Comparison of ENCODE assay signal across 17 cellular contexts in the genomic region with DNA sequence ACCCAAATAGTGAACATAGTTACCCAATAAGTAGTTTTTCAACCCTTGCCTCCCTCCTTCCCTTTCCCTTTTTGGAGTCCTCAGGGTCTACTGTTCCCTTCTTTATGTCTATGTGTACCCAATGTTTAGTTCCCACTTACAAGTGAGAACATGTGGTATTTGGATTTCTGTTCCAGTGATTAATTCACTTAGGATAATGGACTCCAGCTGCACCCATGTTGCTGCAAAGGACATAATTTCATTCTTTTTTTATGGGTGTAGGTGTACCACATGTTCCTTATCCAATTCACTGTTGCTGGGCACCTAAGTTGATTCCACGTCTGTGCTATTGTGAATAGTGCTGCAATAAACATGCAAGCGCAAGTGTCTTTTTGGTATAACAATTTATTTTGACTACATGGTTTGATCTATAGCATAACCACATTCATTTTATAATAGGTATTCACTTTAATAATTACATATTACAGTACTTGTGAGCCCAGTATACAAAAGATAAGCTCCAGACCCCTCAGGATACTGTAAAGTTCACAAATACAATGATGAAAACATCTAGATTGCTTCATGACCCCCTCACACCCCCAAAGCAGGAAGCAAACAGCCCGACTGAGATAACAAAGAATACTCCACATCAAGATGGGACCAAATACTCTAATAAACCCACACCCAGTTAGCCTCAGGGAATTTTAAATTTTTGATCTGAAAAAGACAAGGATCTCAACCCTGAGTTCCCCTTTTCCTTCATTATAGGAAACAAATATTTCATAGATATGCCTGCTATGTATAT. TPM values are rescaled to one million over a fixed set of nuclear protein-coding genes. Genes with fewer than 3 reads are reported as not detected.
DNase-seq lines count a peak whose midpoint lies in the region; ATAC-seq and TF ChIP-seq lines count a peak whose summit lies in the region.
"Had no signal": no experiment of that assay in that cellular context is flagged by ENCODE, and none has a peak within 500 bp of the region (broad histone marks: within the 10 kb centered on the region; RNA-seq: fewer than 3 reads in every experiment).

No MANE protein-coding gene starts in this region.

- no peaks in the 10 kb centered on the region for H3K27me3 ChIP-seq in sigmoid colon
- H3K27me3 ChIP-seq: Peyer's patch, uterus had no signal

- no peak for TF ChIP-seq POLR2A in sigmoid colon (IDR thresholded peaks at IDR 0.05)

- CTCF ChIA-PET in activated CD8-positive, alpha-beta T cell treated with anti-CD3 and anti-CD28 coated beads for 36 hours (lab: Charles Lee), result interaction anchor here (1.0 to 1.8 kb wide), 2 partner anchors 34 to 36 kb away, joined by 3 to 4 read pairs; no protein-coding TSS in a partner anchor
- CTCF ChIA-PET in activated CD8-positive, alpha-beta T cell treated with anti-CD3 and anti-CD28 coated beads, Interleukin-2, amount 10 ng/mL, durations not matched to agents 7 days and 5 days (lab: Charles Lee), result no interaction called here
- CTCF ChIA-PET in WTC11 (lab: Charles Lee), result no interaction called here

- no peak for ATAC-seq in activated CD8-positive, alpha-beta T cell treated with anti-CD3 and anti-CD28 coated beads for 36 hours
- ATAC-seq in activated CD8-positive, alpha-beta T cell treated with anti-CD3 and anti-CD28 coated beads, Interleukin-2, amount 10 ng/mL, durations not matched to agents 7 days and 5 days, result no peak
- ATAC-seq in WTC11, result no peak
- ATAC-seq: stimulated activated naive B cell treated with anti-CD40 and anti-IgM and Interleukin-4, amounts not matched to agents 10 μg/mL and 1 μg/mL and 100 μg/mL, for 72 hours had no signal

- H3K9me3 Mint-ChIP-seq in activated CD8-positive, alpha-beta T cell treated with anti-CD3 and anti-CD28 coated beads for 36 hours, result no peaks in the 10 kb centered on the region
- no peaks in the 10 kb centered on the region for H3K9me3 Mint-ChIP-seq in activated CD8-positive, alpha-beta T cell treated with anti-CD3 and anti-CD28 coated beads, Interleukin-2, amount 10 ng/mL, durations not matched to agents 7 days and 5 days (ENCODE audit: insufficient read depth)
- H3K9me3 Mint-ChIP-seq in WTC11 (no peaks in the 10 kb centered on the region), nephron progenitor cell (no peaks in the 10 kb centered on the region)
- H3K9me3 Mint-ChIP-seq: activated naive CD4-positive, alpha-beta T cell treated with anti-CD3 and anti-CD28 coated beads, Interleukin-2, amount 10 ng/mL, durations not matched to agents 7 days and 5 days; effector memory CD8-positive, alpha-beta T cell; stimulated activated naive B cell treated with anti-CD40 and anti-IgM and Interleukin-4, amounts not matched to agents 10 μg/mL and 1 μg/mL and 100 μg/mL, for 72 hours had no signal

- H3K27ac Mint-ChIP-seq in activated CD8-positive, alpha-beta T cell treated with anti-CD3 and anti-CD28 coated beads for 36 hours, result peak overlapping the region; percentile 56
- H3K27ac Mint-ChIP-seq in activated CD8-positive, alpha-beta T cell treated with anti-CD3 and anti-CD28 coated beads, Interleukin-2, amount 10 ng/mL, durations not matched to agents 7 days and 5 days, result no peak overlapping the region
- H3K27ac Mint-ChIP-seq in WTC11 (peak overlapping the region; percentile 78; the same call in 1 of the 2 replicates), nephron progenitor cell (peak overlapping the region; percentile 84)

- no peak overlapping the region for H3K4me3 Mint-ChIP-seq in activated CD8-positive, alpha-beta T cell treated with anti-CD3 and anti-CD28 coated beads for 36 hours
- no peak overlapping the region for H3K4me3 Mint-ChIP-seq in activated CD8-positive, alpha-beta T cell treated with anti-CD3 and anti-CD28 coated beads, Interleukin-2, amount 10 ng/mL, durations not matched to agents 7 days and 5 days
- no peak overlapping the region for H3K4me3 Mint-ChIP-seq in WTC11
- no peak overlapping the region for H3K4me3 Mint-ChIP-seq in nephron progenitor cell
- H3K4me3 Mint-ChIP-seq: activated naive CD4-positive, alpha-beta T cell treated with anti-CD3 and anti-CD28 coated beads, Interleukin-2, amount 10 ng/mL, durations not matched to agents 7 days and 5 days; stimulated activated naive B cell treated with anti-CD40 and anti-IgM and Interleukin-4, amounts not matched to agents 10 μg/mL and 1 μg/mL and 100 μg/mL, for 72 hours had no signal

- no peaks in the 10 kb centered on the region for H3K9me3 ChIP-seq in sigmoid colon
- H3K9me3 ChIP-seq: Peyer's patch, uterus had no signal

- no peaks in the 10 kb centered on the region for H3K36me3 ChIP-seq in sigmoid colon
- H3K36me3 ChIP-seq: uterus had no signal

- H3K27me3 Mint-ChIP-seq in activated CD8-positive, alpha-beta T cell treated with anti-CD3 and anti-CD28 coated beads for 36 hours, result no peaks in the 10 kb centered on the region
- no peaks in the 10 kb centered on the region for H3K27me3 Mint-ChIP-seq in activated CD8-positive, alpha-beta T cell treated with anti-CD3 and anti-CD28 coated beads, Interleukin-2, amount 10 ng/mL, durations not matched to agents 7 days and 5 days (ENCODE audit: low read depth)
- H3K27me3 Mint-ChIP-seq in WTC11 (ENCODE audit: low read depth) (no peaks in the 10 kb centered on the region), nephron progenitor cell (ENCODE audit: low read depth, poor library complexity) (no peaks in the 10 kb centered on the region)
- H3K27me3 Mint-ChIP-seq: activated naive CD4-positive, alpha-beta T cell treated with anti-CD3 and anti-CD28 coated beads, Interleukin-2, amount 10 ng/mL, durations not matched to agents 7 days and 5 days; effector memory CD8-positive, alpha-beta T cell; stimulated activated naive B cell treated with anti-CD40 and anti-IgM and Interleukin-4, amounts not matched to agents 10 μg/mL and 1 μg/mL and 100 μg/mL, for 72 hours had no signal

- no peak for TF ChIP-seq CTCF in activated CD8-positive, alpha-beta T cell treated with anti-CD3 and anti-CD28 coated beads for 36 hours (IDR thresholded peaks at IDR 0.05)
- TF ChIP-seq CTCF in WTC11 (IDR thresholded peaks at IDR 0.05), result no peak
- TF ChIP-seq CTCF in nephron progenitor cell (IDR thresholded peaks at IDR 0.05), result no peak
- TF ChIP-seq CTCF in sigmoid colon (IDR thresholded peaks at IDR 0.05), result no peak

- no peak overlapping the region for H3K27ac ChIP-seq in sigmoid colon
- H3K27ac ChIP-seq: Peyer's patch, uterus had no signal

- no peak for DNase-seq in activated CD8-positive, alpha-beta T cell treated with anti-CD3 and anti-CD28 coated beads for 36 hours
- no peak for DNase-seq in activated CD8-positive, alpha-beta T cell treated with anti-CD3 and anti-CD28 coated beads, Interleukin-2, amount 10 ng/mL, durations not matched to agents 7 days and 5 days
- peak; percentile 47 for DNase-seq in NCI-H1105 (lab: John Stamatoyannopoulos, UW)
- DNase-seq in WTC11 (ENCODE audit: low spot score), result no peak
- DNase-seq in nephron progenitor cell, result no peak
- DNase-seq in sigmoid colon, result no peak
- DNase-seq in LoVo (ENCODE audit: low spot score), result no peak
- DNase-seq in DMS79 (lab: John Stamatoyannopoulos, UW), result no peak
- DNase-seq: activated naive CD4-positive, alpha-beta T cell treated with anti-CD3 and anti-CD28 coated beads, Interleukin-2, amount 10 ng/mL, durations not matched to agents 7 days and 5 days; effector memory CD8-positive, alpha-beta T cell; KBM-7; NCI-H2107; Peyer's patch; stimulated activated CD4-positive, alpha-beta T cell treated with anti-CD3 and anti-CD28 coated beads, Interleukin-4, amount 100 ng/mL, for 24 hours; stimulated activated naive B cell treated with anti-CD40 and anti-IgM and Interleukin-4, amounts not matched to agents 10 μg/mL and 1 μg/mL and 100 μg/mL, for 72 hours; T-helper 1 cell; uterus had no signal

- no peak overlapping the region for H3K4me3 ChIP-seq in sigmoid colon
- H3K4me3 ChIP-seq: Peyer's patch, uterus had no signal

- POLR2A ChIA-PET in activated CD8-positive, alpha-beta T cell treated with anti-CD3 and anti-CD28 coated beads for 36 hours (lab: Charles Lee), result interaction anchor here (0.7 to 2.2 kb wide), 2 partner anchors 10 to 39 kb away, joined by 3 to 5 read pairs; no protein-coding TSS in a partner anchor
- POLR2A ChIA-PET in activated CD8-positive, alpha-beta T cell treated with anti-CD3 and anti-CD28 coated beads, Interleukin-2, amount 10 ng/mL, durations not matched to agents 7 days and 5 days (lab: Charles Lee), result no interaction called here
- POLR2A ChIA-PET in WTC11 (lab: Charles Lee), result no interaction called here

- H3K4me1 ChIP-seq in sigmoid colon, result peaks cover 0 to 73% (median 51%) of the 10 kb centered on the region in 4 donors

- peaks cover 74% of the 10 kb centered on the region for H3K4me1 Mint-ChIP-seq in activated CD8-positive, alpha-beta T cell treated with anti-CD3 and anti-CD28 coated beads for 36 hours (ENCODE audit: low read depth)
- peaks cover 26% of the 10 kb centered on the region for H3K4me1 Mint-ChIP-seq in activated CD8-positive, alpha-beta T cell treated with anti-CD3 and anti-CD28 coated beads, Interleukin-2, amount 10 ng/mL, durations not matched to agents 7 days and 5 days (ENCODE audit: low read depth)
- H3K4me1 Mint-ChIP-seq in WTC11 (peaks cover 45% of the 10 kb centered on the region), nephron progenitor cell (peaks cover 18% of the 10 kb centered on the region)

- 29 to 58% methylated on average over 3 of the region's 3 CpGs for WGBS in sigmoid colon, 2 donors

- intact Hi-C loops in activated CD8-positive, alpha-beta T cell treated with anti-CD3 and anti-CD28 coated beads for 36 hours (cut with micrococcal nuclease), result no loop called here
- intact Hi-C loops in sigmoid colon (cut with DNase I), result no loop called here

- peaks cover 37% of the 10 kb centered on the region for H3K36me3 Mint-ChIP-seq in activated CD8-positive, alpha-beta T cell treated with anti-CD3 and anti-CD28 coated beads for 36 hours (ENCODE audit: low read depth)
- H3K36me3 Mint-ChIP-seq in activated CD8-positive, alpha-beta T cell treated with anti-CD3 and anti-CD28 coated beads, Interleukin-2, amount 10 ng/mL, durations not matched to agents 7 days and 5 days (ENCODE audit: low read depth), result peaks cover 32% of the 10 kb centered on the region
- H3K36me3 Mint-ChIP-seq in WTC11 (peaks cover 4% of the 10 kb centered on the region), nephron progenitor cell (ENCODE audit: low read depth) (peaks cover 46% of the 10 kb centered on the region)

- TF ChIP-seq EP300 in sigmoid colon (IDR thresholded peaks at IDR 0.05), result no peak

TF ChIP-seq in WTC11, 78 proteins besides CTCF, POLR2A, EP300 and RAD21 (continues in another document):
- TF ChIP-seq JUN (CRISPR knock-in tag; IDR thresholded peaks at IDR 0.05), result no peak
- TF ChIP-seq GTF2I (CRISPR knock-in tag; conservative IDR thresholded peaks at IDR 0.05), result no peak
- no peak for TF ChIP-seq NR1H2 (CRISPR knock-in tag; IDR thresholded peaks at IDR 0.05)

RNA-seq across cellular contexts. Expression of a gene that starts 45.3 kb away (rescaled TPM):
- total RNA-seq in activated CD8-positive, alpha-beta T cell treated with anti-CD3 and anti-CD28 coated beads for 36 hours, result 10 to 100 TPM; 98.0 to 99.0 TPM
- 10 to 100 TPM; 91.0 to 94.9 TPM for total RNA-seq in activated CD8-positive, alpha-beta T cell treated with anti-CD3 and anti-CD28 coated beads, Interleukin-2, amount 10 ng/mL, durations not matched to agents 7 days and 5 days
- total RNA-seq in WTC11 (2021) (142 to 151 TPM (median 147 TPM) in 3 replicates), sigmoid colon (10 to 100 TPM; 66.4 to 89.5 (median 70.4) TPM)
- polyA plus RNA-seq in sigmoid colon, result 10 to 100 TPM; 16.9 to 41.3 (median 17.4) TPM
